8 cellular contexts compared by ENCODE assay signal in the genomic region with DNA sequence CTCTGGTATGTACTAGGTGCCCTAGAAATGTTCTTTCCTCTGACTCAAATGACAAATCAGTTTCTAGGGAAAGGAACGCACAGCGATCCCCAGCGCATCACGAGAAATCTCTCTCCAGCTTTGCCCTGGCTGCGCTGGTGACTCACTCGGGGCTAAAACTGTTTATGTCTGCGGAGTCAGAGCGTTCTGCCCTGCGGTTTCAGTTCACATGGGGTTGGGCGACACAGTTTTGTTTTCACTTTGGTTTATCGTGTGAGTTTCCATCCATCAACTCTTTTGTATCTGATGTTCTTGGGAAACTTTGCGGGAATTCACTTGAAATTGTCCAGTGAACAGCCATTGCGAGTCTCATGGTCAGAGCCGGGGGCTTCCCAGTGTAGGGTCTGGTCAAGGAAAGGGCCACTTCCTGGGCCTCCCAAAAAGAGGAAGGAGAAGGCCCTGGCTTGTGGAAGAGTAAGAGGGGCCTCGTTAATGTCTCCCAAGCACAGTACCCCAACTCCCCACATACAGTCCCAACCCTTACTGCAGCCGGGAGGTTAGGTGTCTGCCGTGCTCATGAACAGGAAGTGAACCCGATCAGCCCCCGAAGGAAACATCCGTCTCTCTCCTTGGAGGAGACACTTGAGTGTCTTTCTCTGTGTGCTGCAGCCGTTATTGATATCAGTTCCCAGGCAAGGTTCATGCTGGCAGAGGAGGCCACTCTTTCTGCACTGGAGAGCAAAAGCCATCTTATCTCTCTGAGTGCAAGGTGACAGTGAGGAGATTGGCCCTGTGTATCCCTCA.
A peak's percentile ranks its signal among the peaks of the same experiment; 100 is the strongest.
DNase-seq lines count a peak whose midpoint lies in the region; ATAC-seq lines count a peak whose summit lies in the region.

No MANE protein-coding gene starts in this region.

- peaks cover 46 to 71% (median 70%) of the 10 kb centered on the region in 3 donors for H3K4me1 Mint-ChIP-seq in CD8-positive, alpha-beta memory T cell

- in situ Hi-C loops in KBM-7 (cut with MboI; ENCODE audit: low pct_unique_long_range_greater_than_20kb, low sequenced_read_pairs) = no loop called here

- no peaks in the 10 kb centered on the region for H3K27me3 ChIP-seq in CD8-positive, alpha-beta memory T cell (ENCODE audit: insufficient read depth, low read length, poor library complexity, severe bottlenecking)

- ATAC-seq in GM21515 (IDR thresholded peaks at IDR 0.05; ENCODE audit: unreplicated experiment) = peak; percentile 95
- no peak for ATAC-seq in left colon
- ATAC-seq in sciatic nerve = no peak

- POLR2A ChIA-PET in CD8-positive, alpha-beta memory T cell (lab: Charles Lee) = interaction anchor here (0.5 kb wide), 1 partner anchor 38 kb away, joined by 4 read pairs; no protein-coding TSS in a partner anchor

- H3K9me3 ChIP-seq in CD8-positive, alpha-beta memory T cell (ENCODE audit: low read length) = no peaks in the 10 kb centered on the region

- H3K9me3 Mint-ChIP-seq in CD8-positive, alpha-beta memory T cell = no peaks in the 10 kb centered on the region

- intact Hi-C loops in left colon (cut with DNase I, micrococcal nuclease) (no loop called here), sciatic nerve (cut with DNase I) (no loop called here)

- H3K36me3 Mint-ChIP-seq in CD8-positive, alpha-beta memory T cell = peaks cover 0 to under 1% (median 0%) of the 10 kb centered on the region in 3 donors

- H3K4me3 Mint-ChIP-seq in CD8-positive, alpha-beta memory T cell = peak overlapping the region; percentile 70 to 93 (median 85)

- peak overlapping the region; percentile 95 to 99 (median 98) for H3K27ac Mint-ChIP-seq in CD8-positive, alpha-beta memory T cell

- peaks cover 22% of the 10 kb centered on the region for H3K4me1 ChIP-seq in CD8-positive, alpha-beta memory T cell (ENCODE audit: insufficient read depth, low read length)

- CTCF ChIA-PET in CD8-positive, alpha-beta memory T cell (lab: Charles Lee) = interaction anchor here (1.0 to 1.2 kb wide), 2 partner anchors 28 to 36 kb away, joined by 3 to 5 read pairs; no protein-coding TSS in a partner anchor

- H3K27ac ChIP-seq in CD8-positive, alpha-beta memory T cell (ENCODE audit: low read depth, low read length) = peak overlapping the region; percentile 90

- H3K36me3 ChIP-seq in CD8-positive, alpha-beta memory T cell (ENCODE audit: insufficient read depth, low read length) = no peaks in the 10 kb centered on the region

- peak; percentile 33 to 89 (median 68) for DNase-seq in CD8-positive, alpha-beta memory T cell
- DNase-seq in KBM-7 (peak; percentile 52), left colon (peak; percentile 50 to 60), sciatic nerve (ENCODE audit: low spot score) (no peak), NCI-H1092 treated with DMSO at 0.1 percent for 48 hours (lab: John Stamatoyannopoulos, UW) (no peak)
- peak in 2 of 3 experiments; percentile 34 to 50 for DNase-seq in activated CD8-positive, alpha-beta memory T cell treated with anti-CD3 and anti-CD28 coated beads for 48 hours (ENCODE audit: low read depth in 2 of 3, low spot score in 2 of 3)
- DNase-seq in stimulated activated CD8-positive, alpha-beta memory T cell treated with anti-CD3 and anti-CD28 coated beads, Interleukin-7, amount 100 ng/mL, for 1 hour (ENCODE audit: low read depth in 2 of 2) = peak; percentile 37 to 61

- peaks cover 0 to 2% of the 10 kb centered on the region in 2 donors for H3K27me3 Mint-ChIP-seq in CD8-positive, alpha-beta memory T cell

- peak overlapping the region; percentile 63 for H3K4me3 ChIP-seq in CD8-positive, alpha-beta memory T cell (ENCODE audit: low read length)

Comparison
In these comparisons a context has a peak if more than half of its experiments do, and no peak if none do; other contexts are left out.
1. DNase-seq: peak in CD8-positive, alpha-beta memory T cell (5 of 5), KBM-7 (single experiment), activated CD8-positive, alpha-beta memory T cell treated with anti-CD3 and anti-CD28 coated beads for 48 hours (2 of 3), left colon (2 of 2) and stimulated activated CD8-positive, alpha-beta memory T cell treated with anti-CD3 and anti-CD28 coated beads, Interleukin-7, amount 100 ng/mL, for 1 hour (2 of 2); none in sciatic nerve (single experiment) and NCI-H1092 treated with DMSO at 0.1 percent for 48 hours (single experiment).